ENCODE assay signal across 24 cellular contexts in genomic region chr9:76581752-76582151, GRCh38.
DNase-seq lines count a peak whose midpoint lies in the region; ATAC-seq, FAIRE-seq and TF ChIP-seq lines count a peak whose summit lies in the region.
"Had no signal": no experiment of that assay in that cellular context is flagged by ENCODE, and none has a peak within 500 bp of the region (broad histone marks: within the 10 kb centered on the region; RNA-seq: fewer than 3 reads in every experiment).

No MANE protein-coding gene starts in this region.

- no peaks in the 10 kb centered on the region for H3K9me3 Mint-ChIP-seq in activated CD8-positive, alpha-beta T cell treated with anti-CD3 and anti-CD28 coated beads, Interleukin-2, amount 10 ng/mL, durations not matched to agents 7 days and 5 days (ENCODE audit: insufficient read depth)
- no peaks in the 10 kb centered on the region for H3K9me3 Mint-ChIP-seq in activated CD8-positive, alpha-beta T cell treated with anti-CD3 and anti-CD28 coated beads for 36 hours
- H3K9me3 Mint-ChIP-seq: H9, HFFc6 had no signal

- no peaks in the 10 kb centered on the region for H3K27me3 ChIP-seq in pancreas
- H3K27me3 ChIP-seq: Peyer's patch had no signal

- TF ChIP-seq CTCF in activated CD8-positive, alpha-beta T cell treated with anti-CD3 and anti-CD28 coated beads for 36 hours (IDR thresholded peaks at IDR 0.05): no peak
- TF ChIP-seq CTCF in OCI-LY7 (conservative IDR thresholded peaks at IDR 0.05; ENCODE audit: low read length): no peak
- TF ChIP-seq CTCF in pancreas (IDR thresholded peaks at IDR 0.05): no peak

- H3K27ac ChIP-seq in OCI-LY7 (ENCODE audit: low read depth, low read length, poor library complexity, severe bottlenecking) (no peak overlapping the region), pancreas (no peak overlapping the region)
- H3K27ac ChIP-seq: GM23248, Peyer's patch had no signal

- no peak overlapping the region for H2AFZ ChIP-seq in OCI-LY7 (ENCODE audit: low read length)
- H2AFZ ChIP-seq: GM23248 had no signal

- no peaks in the 10 kb centered on the region for H3K36me3 Mint-ChIP-seq in activated CD8-positive, alpha-beta T cell treated with anti-CD3 and anti-CD28 coated beads, Interleukin-2, amount 10 ng/mL, durations not matched to agents 7 days and 5 days (ENCODE audit: low read depth)
- no peaks in the 10 kb centered on the region for H3K36me3 Mint-ChIP-seq in activated CD8-positive, alpha-beta T cell treated with anti-CD3 and anti-CD28 coated beads for 36 hours (ENCODE audit: low read depth)

- H3K79me2 ChIP-seq in OCI-LY7 (ENCODE audit: insufficient read depth, low read depth, low read length): no peaks in the 10 kb centered on the region

- no peaks in the 10 kb centered on the region for H3K9me2 ChIP-seq in OCI-LY7 (ENCODE audit: insufficient read depth, low read length)

- 84 to 94% methylated on average over 2 of the region's 2 CpGs for WGBS in pancreas, 2 donors

- H4K20me1 ChIP-seq in OCI-LY7 (ENCODE audit: insufficient read depth, low read length): no peaks in the 10 kb centered on the region

- BruUV-seq in OCI-LY7 (replicated peaks; lab: Mats Ljungman, UMichigan): no TSS peak

- DNase-seq in activated CD8-positive, alpha-beta T cell treated with anti-CD3 and anti-CD28 coated beads, Interleukin-2, amount 10 ng/mL, durations not matched to agents 7 days and 5 days: no peak
- DNase-seq in activated CD8-positive, alpha-beta T cell treated with anti-CD3 and anti-CD28 coated beads for 36 hours: no peak
- DNase-seq in OCI-LY7 (ENCODE audit: low spot score) (no peak), pancreas (peak in 3 of 6 donors; percentile 29 to 71 (median 51)), GF-D8 (lab: John Stamatoyannopoulos, UW) (no peak), mesenteric fat pad (ENCODE audit: low spot score) (no peak)
- DNase-seq: DMS79; GM23248; H9; HFFc6; MM.1S; NCI-H1092 treated with DMSO at 0.1 percent for 48 hours; NCI-H1694; NCI-H2081 treated with DMSO at 0.1 percent for 48 hours; NCI-H2171 treated with DMSO at 0.1 percent for 48 hours; NCI-H446 treated with DMSO at 0.1 percent for 48 hours; NK-92 treated with Interleukin-12 subunit alpha and Interleukin-12 subunit beta, amount 100 ng/mL, for 24 hours; Peyer's patch had no signal

- H3K4me1 ChIP-seq in OCI-LY7 (ENCODE audit: insufficient read depth, low read length, poor library complexity, severe bottlenecking) (peaks cover 50% of the 10 kb centered on the region), pancreas (peaks cover 11 to 37% (median 15%) of the 10 kb centered on the region in 3 donors)

- H3K4me1 Mint-ChIP-seq in activated CD8-positive, alpha-beta T cell treated with anti-CD3 and anti-CD28 coated beads, Interleukin-2, amount 10 ng/mL, durations not matched to agents 7 days and 5 days (ENCODE audit: low read depth): peaks cover 20% of the 10 kb centered on the region
- peaks cover 15% of the 10 kb centered on the region for H3K4me1 Mint-ChIP-seq in activated CD8-positive, alpha-beta T cell treated with anti-CD3 and anti-CD28 coated beads for 36 hours (ENCODE audit: low read depth)

- FAIRE-seq in pancreas (lab: Jason Lieb, UNC): no peak
- FAIRE-seq: GM12878, HepG2, K562 had no signal

- H3K4me2 ChIP-seq in OCI-LY7 (ENCODE audit: low read length): peak overlapping the region; percentile 39

- no peaks in the 10 kb centered on the region for H3K36me3 ChIP-seq in OCI-LY7 (ENCODE audit: insufficient read depth, low read length)
- no peaks in the 10 kb centered on the region for H3K36me3 ChIP-seq in pancreas
- H3K36me3 ChIP-seq: Peyer's patch had no signal

- peak overlapping the region; percentile 27 for H3K27ac Mint-ChIP-seq in activated CD8-positive, alpha-beta T cell treated with anti-CD3 and anti-CD28 coated beads, Interleukin-2, amount 10 ng/mL, durations not matched to agents 7 days and 5 days
- no peak overlapping the region for H3K27ac Mint-ChIP-seq in activated CD8-positive, alpha-beta T cell treated with anti-CD3 and anti-CD28 coated beads for 36 hours
- H3K27ac Mint-ChIP-seq: H9, HFFc6 had no signal

- intact Hi-C loops in activated CD8-positive, alpha-beta T cell treated with anti-CD3 and anti-CD28 coated beads for 36 hours (cut with micrococcal nuclease): no loop called here
- intact Hi-C loops in OCI-LY7 (cut with micrococcal nuclease; ENCODE audit: unreplicated experiment): no loop called here
- intact Hi-C loops in pancreas (cut with DNase I): no loop called here

- CTCF ChIA-PET in activated CD8-positive, alpha-beta T cell treated with anti-CD3 and anti-CD28 coated beads, Interleukin-2, amount 10 ng/mL, durations not matched to agents 7 days and 5 days (lab: Charles Lee): no interaction called here
- CTCF ChIA-PET in activated CD8-positive, alpha-beta T cell treated with anti-CD3 and anti-CD28 coated beads for 36 hours (lab: Charles Lee): no interaction called here
- CTCF ChIA-PET in OCI-LY7 (lab: Charles Lee; ENCODE audit: unreplicated experiment): no interaction called here

- H3K4me3 ChIP-seq in OCI-LY7 (ENCODE audit: low read depth, low read length, poor library complexity, severe bottlenecking) (no peak overlapping the region), pancreas (no peak overlapping the region)
- H3K4me3 ChIP-seq: GM12878, GM23248, K562, Peyer's patch had no signal

- H3K9me3 ChIP-seq in OCI-LY7 (ENCODE audit: low read length) (no peaks in the 10 kb centered on the region), pancreas (no peaks in the 10 kb centered on the region)
- H3K9me3 ChIP-seq: Peyer's patch had no signal

- ATAC-seq in activated CD8-positive, alpha-beta T cell treated with anti-CD3 and anti-CD28 coated beads, Interleukin-2, amount 10 ng/mL, durations not matched to agents 7 days and 5 days: no peak
- ATAC-seq in activated CD8-positive, alpha-beta T cell treated with anti-CD3 and anti-CD28 coated beads for 36 hours: no peak
- ATAC-seq in pancreas: peak in 3 of 4 donors; percentile 48 to 72 (median 53)
- no peak for ATAC-seq in HG03039 (IDR thresholded peaks at IDR 0.05; ENCODE audit: unreplicated experiment)
- ATAC-seq: GM12878, HepG2, K562, SK-N-SH treated with all-trans-retinoic acid at 6 μM for 48 hours had no signal

- H3K4me3 Mint-ChIP-seq in activated CD8-positive, alpha-beta T cell treated with anti-CD3 and anti-CD28 coated beads, Interleukin-2, amount 10 ng/mL, durations not matched to agents 7 days and 5 days: no peak overlapping the region
- no peak overlapping the region for H3K4me3 Mint-ChIP-seq in activated CD8-positive, alpha-beta T cell treated with anti-CD3 and anti-CD28 coated beads for 36 hours
- H3K4me3 Mint-ChIP-seq: CD14-positive monocyte, H9, HFFc6 had no signal

- H3K27me3 Mint-ChIP-seq in activated CD8-positive, alpha-beta T cell treated with anti-CD3 and anti-CD28 coated beads, Interleukin-2, amount 10 ng/mL, durations not matched to agents 7 days and 5 days (ENCODE audit: low read depth): peaks cover 9% of the 10 kb centered on the region
- H3K27me3 Mint-ChIP-seq in activated CD8-positive, alpha-beta T cell treated with anti-CD3 and anti-CD28 coated beads for 36 hours: peaks cover 13% of the 10 kb centered on the region

- POLR2A ChIA-PET in activated CD8-positive, alpha-beta T cell treated with anti-CD3 and anti-CD28 coated beads, Interleukin-2, amount 10 ng/mL, durations not matched to agents 7 days and 5 days (lab: Charles Lee): no interaction called here
- POLR2A ChIA-PET in activated CD8-positive, alpha-beta T cell treated with anti-CD3 and anti-CD28 coated beads for 36 hours (lab: Charles Lee): no interaction called here
- POLR2A ChIA-PET in OCI-LY7 (lab: Charles Lee): interaction anchor here (2.7 kb wide), 1 partner anchor 17 kb away, joined by 8 read pairs; no protein-coding TSS in a partner anchor

Comparison
In these comparisons a context has a peak if more than half of its experiments do, and no peak if none do; other contexts are left out.
1. ATAC-seq: peak in pancreas (3 of 4); none in activated CD8-positive, alpha-beta T cell treated with anti-CD3 and anti-CD28 coated beads, Interleukin-2, amount 10 ng/mL, durations not matched to agents 7 days and 5 days (single experiment), activated CD8-positive, alpha-beta T cell treated with anti-CD3 and anti-CD28 coated beads for 36 hours (single experiment) and HG03039 (single experiment).